In the genomic region with DNA sequence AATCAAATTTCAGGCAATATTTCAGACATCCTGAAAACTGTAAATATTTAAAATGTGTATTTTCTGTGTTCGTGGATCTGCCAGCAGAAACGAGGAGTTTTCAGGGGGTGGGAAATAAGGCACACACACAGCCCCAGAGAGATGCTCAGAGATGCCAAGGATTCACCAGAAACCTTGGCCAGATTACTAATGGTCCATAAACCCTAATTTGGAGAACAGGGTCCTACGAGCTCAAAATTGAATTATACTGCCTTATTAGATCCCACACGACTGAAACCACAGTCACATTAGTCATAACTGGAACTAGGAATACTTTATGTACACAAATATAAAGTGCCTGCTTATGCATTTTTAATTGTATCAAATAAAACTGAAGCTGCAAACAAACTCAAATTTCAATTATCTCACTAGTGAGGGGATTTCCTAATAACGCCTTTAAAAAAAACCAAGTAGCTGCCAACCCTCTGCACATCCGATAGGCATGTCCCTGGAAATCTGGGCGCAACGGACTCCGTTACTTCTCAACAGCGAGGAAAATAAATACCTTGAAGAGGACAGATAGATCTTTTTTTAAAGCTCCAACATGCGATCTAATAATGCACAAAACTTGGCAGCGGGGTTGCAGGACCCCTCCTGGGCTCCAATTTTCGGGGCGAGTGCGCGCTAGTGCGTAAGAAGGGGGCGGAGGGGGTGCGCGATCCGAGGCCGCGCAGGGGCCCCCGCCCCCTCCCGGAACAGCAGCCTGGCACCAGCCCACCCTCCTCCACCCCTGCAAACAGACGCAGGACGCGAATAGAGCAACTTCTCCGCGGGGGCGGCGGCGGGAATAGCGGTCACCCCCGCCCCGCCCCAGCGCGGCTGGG, we compare ENCODE assay signal across 8 cellular contexts. TPM values are rescaled to one million over a fixed set of nuclear protein-coding genes. Genes with fewer than 3 reads are reported as not detected.
A peak's percentile ranks its signal among the peaks of the same experiment; 100 is the strongest.
DNase-seq lines count a peak whose midpoint lies in the region; ATAC-seq and TF ChIP-seq lines count a peak whose summit lies in the region.

No MANE protein-coding gene starts in this region.

- no peaks in the 10 kb centered on the region for H3K9me3 ChIP-seq in Karpas-422 (ENCODE audit: low read length)

- H4K20me1 ChIP-seq in Karpas-422 (ENCODE audit: insufficient read depth, low read depth, low read length) = peaks cover 34% of the 10 kb centered on the region

- H3K36me3 ChIP-seq in Karpas-422 (ENCODE audit: insufficient read depth, low read length) = no peaks in the 10 kb centered on the region

- H3K4me3 ChIP-seq in Karpas-422 (ENCODE audit: low read length) (peak overlapping the region; percentile 71), dorsolateral prefrontal cortex (peak overlapping the region; percentile 52 to 94 (median 79))

- no peaks in the 10 kb centered on the region for H3K9me2 ChIP-seq in Karpas-422 (replicated peaks; ENCODE audit: insufficient read depth, low read length)

- H3K9ac ChIP-seq in Karpas-422 (ENCODE audit: low read length) = peak overlapping the region; percentile 64

- intact Hi-C loops in dorsolateral prefrontal cortex (cut with DNase I) = no loop called here

- ATAC-seq in GM21423 (IDR thresholded peaks at IDR 0.05; ENCODE audit: unreplicated experiment) = peak; percentile 5

- H3K79me2 ChIP-seq in Karpas-422 (ENCODE audit: low read length) = peaks cover 52% of the 10 kb centered on the region

- no peak overlapping the region for H2AFZ ChIP-seq in Karpas-422 (ENCODE audit: low read length)

- no peak for TF ChIP-seq CTCF in dorsolateral prefrontal cortex (IDR thresholded peaks at IDR 0.05 in 54 of 56, conservative IDR thresholded peaks at IDR 0.05 in 2 of 56; ENCODE audit: low read depth in 1 of 56, partially characterized antibody in 56 of 56)

- DNase-seq in COLO668 (lab: John Stamatoyannopoulos, UW; ENCODE audit: unreplicated experiment) = peak; percentile 48
- peak; percentile 73 for DNase-seq in Karpas-422
- peak; percentile 19 for DNase-seq in activated CD4-positive, alpha-beta T cell treated with anti-CD3 and anti-CD28 coated beads for 1 hour
- DNase-seq in dorsolateral prefrontal cortex = peak in 5 of 10 donors; percentile 11 to 68 (median 43)
- peak; percentile 12 for DNase-seq in medulla oblongata (ENCODE audit: extremely low spot score)
- DNase-seq in stimulated activated CD8-positive, alpha-beta memory T cell treated with anti-CD3 and anti-CD28 coated beads, Interleukin-7, amount 100 ng/mL, for 4 hours (ENCODE audit: low read depth in 2 of 2) = peak; percentile 17 to 60
- DNase-seq in NCI-H2107 (lab: John Stamatoyannopoulos, UW) = no peak

- H3K4me1 ChIP-seq in Karpas-422 (ENCODE audit: low read length) = peaks cover 53% of the 10 kb centered on the region

- H3K27me3 ChIP-seq in Karpas-422 (ENCODE audit: low read length) (no peaks in the 10 kb centered on the region), dorsolateral prefrontal cortex (no peaks in the 10 kb centered on the region)

- H3K27ac ChIP-seq in Karpas-422 (ENCODE audit: low read length) = no peak overlapping the region
- H3K27ac ChIP-seq in dorsolateral prefrontal cortex = peak overlapping the region in 26 of 59 donors; percentile 5 to 95 (median 60)

- H3K4me2 ChIP-seq in Karpas-422 (ENCODE audit: low read depth, low read length, poor library complexity, severe bottlenecking) = peak overlapping the region; percentile 76

RNA-seq across cellular contexts. Expression of gene CHD6, which starts 0.9 kb away (rescaled TPM):
- 19.5 and 25.3 TPM in 2 replicates for total RNA-seq in Karpas-422 (2014; rRNA removed; shearing (Covaris generic); ENCODE audit: low replicate concordance)
- 100 to 1,000 TPM in 110 of 120 experiments, 10 to 100 TPM in 10; 89.1 to 162 (median 116) TPM for total RNA-seq in dorsolateral prefrontal cortex
